In genomic region chr15:66772604-66772966, GRCh38 we compare ENCODE assay signal across 2 cellular contexts.
TF ChIP-seq lines count a peak whose summit lies in the region.

No MANE protein-coding gene starts in this region.

TF ChIP-seq in SK-N-SH, 30 proteins besides CTCF, POLR2A, EP300 and RAD21 (continued from another document):
- TF ChIP-seq, protein P1, sequence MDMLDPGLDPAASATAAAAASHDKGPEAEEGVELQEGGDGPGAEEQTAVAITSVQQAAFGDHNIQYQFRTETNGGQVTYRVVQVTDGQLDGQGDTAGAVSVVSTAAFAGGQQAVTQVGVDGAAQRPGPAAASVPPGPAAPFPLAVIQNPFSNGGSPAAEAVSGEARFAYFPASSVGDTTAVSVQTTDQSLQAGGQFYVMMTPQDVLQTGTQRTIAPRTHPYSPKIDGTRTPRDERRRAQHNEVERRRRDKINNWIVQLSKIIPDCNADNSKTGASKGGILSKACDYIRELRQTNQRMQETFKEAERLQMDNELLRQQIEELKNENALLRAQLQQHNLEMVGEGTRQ (IDR thresholded peaks at IDR 0.05; ENCODE audit: borderline replicate concordance, low read depth, low read length) = no peak
- TF ChIP-seq EZH2phosphoT487 (IDR thresholded peaks at IDR 0.05; ENCODE audit: borderline replicate concordance, low read depth) (no peak), ZBTB33 (IDR thresholded peaks at IDR 0.05; ENCODE audit: borderline replicate concordance, low read depth) (no peak), NFIC (IDR thresholded peaks at IDR 0.05; ENCODE audit: borderline replicate concordance) (no peak)

TF ChIP-seq in SK-N-SH treated with all-trans-retinoic acid at 6 μM for 48 hours, 23 proteins besides CTCF, POLR2A, EP300 and RAD21 (continued from another document):
- TF ChIP-seq, protein P2, sequence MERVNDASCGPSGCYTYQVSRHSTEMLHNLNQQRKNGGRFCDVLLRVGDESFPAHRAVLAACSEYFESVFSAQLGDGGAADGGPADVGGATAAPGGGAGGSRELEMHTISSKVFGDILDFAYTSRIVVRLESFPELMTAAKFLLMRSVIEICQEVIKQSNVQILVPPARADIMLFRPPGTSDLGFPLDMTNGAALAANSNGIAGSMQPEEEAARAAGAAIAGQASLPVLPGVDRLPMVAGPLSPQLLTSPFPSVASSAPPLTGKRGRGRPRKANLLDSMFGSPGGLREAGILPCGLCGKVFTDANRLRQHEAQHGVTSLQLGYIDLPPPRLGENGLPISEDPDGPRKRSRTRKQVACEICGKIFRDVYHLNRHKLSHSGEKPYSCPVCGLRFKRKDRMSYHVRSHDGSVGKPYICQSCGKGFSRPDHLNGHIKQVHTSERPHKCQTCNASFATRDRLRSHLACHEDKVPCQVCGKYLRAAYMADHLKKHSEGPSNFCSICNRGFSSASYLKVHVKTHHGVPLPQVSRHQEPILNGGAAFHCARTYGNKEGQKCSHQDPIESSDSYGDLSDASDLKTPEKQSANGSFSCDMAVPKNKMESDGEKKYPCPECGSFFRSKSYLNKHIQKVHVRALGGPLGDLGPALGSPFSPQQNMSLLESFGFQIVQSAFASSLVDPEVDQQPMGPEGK (CRISPR knock-in tag; IDR thresholded peaks at IDR 0.05; ENCODE audit: borderline replicate concordance) = no peak
